ENCODE assay signal across 18 cellular contexts in genomic region chr3:17577795-17578520, GRCh38.
DNase-seq lines count a peak whose midpoint lies in the region; ATAC-seq, FAIRE-seq and TF ChIP-seq lines count a peak whose summit lies in the region.
"Had no signal": no experiment of that assay in that cellular context is flagged by ENCODE, and none has a peak within 500 bp of the region (broad histone marks: within the 10 kb centered on the region; RNA-seq: fewer than 3 reads in every experiment).

No MANE protein-coding gene starts in this region.

- H3K14ac ChIP-seq in IMR-90 (replicated peaks; ENCODE audit: low read depth, low read length) = no peak overlapping the region

- CTCF ChIA-PET in IMR-90 (lab: Yijun Ruan, JAX) = no interaction called here

- H4K91ac ChIP-seq in IMR-90 (ENCODE audit: insufficient read depth, low read depth, low read length) = no peak overlapping the region

- no peak overlapping the region for H2BK15ac ChIP-seq in IMR-90 (ENCODE audit: low read depth, low read length)

- BruUV-seq in IMR-90 (replicated peaks; lab: Mats Ljungman, UMichigan) = no TSS peak

- no peak overlapping the region for H2AK5ac ChIP-seq in IMR-90 (ENCODE audit: low read depth, low read length)

- H3K56ac ChIP-seq in IMR-90 (ENCODE audit: extremely low read depth, insufficient read depth, low read length) = no peak overlapping the region

- WGBS in IMR-90 (ENCODE audit: extremely low coverage in 2 of 2, insufficient read length in 1 of 2), 2 experiments = no CpG with 5 or more reads among the region's 4 CpGs

- H3K36me3 ChIP-seq in IMR-90 (ENCODE audit: control insufficient read depth, insufficient read depth, low read length) = no peaks in the 10 kb centered on the region
- H3K36me3 ChIP-seq in bronchial epithelial cell (ENCODE audit: control insufficient read depth, insufficient read depth, low read length) = peaks cover 2% of the 10 kb centered on the region
- no peaks in the 10 kb centered on the region for H3K36me3 ChIP-seq in kidney (ENCODE audit: control insufficient read depth in 1 of 2, insufficient read depth in 2 of 2, low read length in 2 of 2)
- H3K36me3 ChIP-seq: MG63, pancreas, tibial artery had no signal

- no peak overlapping the region for H3K4ac ChIP-seq in IMR-90 (ENCODE audit: low read depth, low read length)

- no peak for TF ChIP-seq POLR2A in IMR-90 (IDR thresholded peaks at IDR 0.05; ENCODE audit: low read depth, low read length)

- in situ Hi-C loops in IMR-90 (cut with MboI; ENCODE audit: low sequenced_read_pairs) = no loop called here

- FAIRE-seq in bronchial epithelial cell (lab: Jason Lieb, UNC) (no peak), kidney (lab: Jason Lieb, UNC) (peak; percentile 45)
- FAIRE-seq: RCC 7860 had no signal

- no peak overlapping the region for H3K23ac ChIP-seq in IMR-90 (ENCODE audit: low read depth, low read length)

- dilution Hi-C loops in IMR-90 (cut with HindIII; ENCODE audit: low sequenced_read_pairs, unreplicated experiment) = no loop called here

- H3K9me1 ChIP-seq in IMR-90 (ENCODE audit: insufficient read depth, low read length) = no peaks in the 10 kb centered on the region; the same call in 1 of the 2 replicates

- H3K9me3 ChIP-seq in IMR-90 (ENCODE audit: control insufficient read depth, insufficient read depth, low read length) (no peaks in the 10 kb centered on the region), kidney (ENCODE audit: control insufficient read depth in 1 of 2, low read length in 2 of 2) (no peaks in the 10 kb centered on the region)
- H3K9me3 ChIP-seq: MG63, pancreas, tibial artery had no signal

- intact Hi-C loops in IMR-90 (cut with micrococcal nuclease) (no loop called here), kidney (cut with DNase I) (no loop called here)

- H2AFZ ChIP-seq in IMR-90 (replicated peaks; ENCODE audit: low read length, poor library complexity) = no peak overlapping the region

- no peak overlapping the region for H3K27ac ChIP-seq in IMR-90 (ENCODE audit: insufficient read depth, low read length)
- H3K27ac ChIP-seq in kidney (ENCODE audit: low read depth in 2 of 2, low read length in 2 of 2) = no peak overlapping the region
- H3K27ac ChIP-seq: pancreas, tibial artery had no signal

- H2BK120ac ChIP-seq in IMR-90 (ENCODE audit: low read depth, low read length) = no peak overlapping the region

- H3K4me1 ChIP-seq in IMR-90 (ENCODE audit: control insufficient read depth, insufficient read depth, low read length) = no peaks in the 10 kb centered on the region; the same call in 1 of the 2 replicates
- H3K4me1 ChIP-seq in kidney (ENCODE audit: control insufficient read depth in 1 of 2, insufficient read depth in 1 of 2, low read depth in 1 of 2, low read length in 2 of 2) = peaks cover 0 to 3% of the 10 kb centered on the region in 2 donors

- no peaks in the 10 kb centered on the region for H4K20me1 ChIP-seq in IMR-90 (ENCODE audit: insufficient read depth, low read length)

- no peak overlapping the region for H4K5ac ChIP-seq in IMR-90 (ENCODE audit: low read depth, low read length)

- H4K8ac ChIP-seq in IMR-90 (ENCODE audit: low read depth in 2 of 2, low read length in 2 of 2) = no peak overlapping the region

- H3K4me3 ChIP-seq in IMR-90 (ENCODE audit: insufficient read depth, low read depth, low read length) = no peak overlapping the region
- no peak overlapping the region for H3K4me3 ChIP-seq in bronchial epithelial cell (ENCODE audit: low read depth, low read length)
- H3K4me3 ChIP-seq in kidney (ENCODE audit: low read length in 2 of 2) = no peak overlapping the region
- H3K4me3 ChIP-seq: MG63, pancreas, tibial artery had no signal

- H2BK5ac ChIP-seq in IMR-90 (ENCODE audit: low read depth, low read length, poor library complexity, severe bottlenecking) = no peak overlapping the region

- H3K4me2 ChIP-seq in IMR-90 (ENCODE audit: low read depth, low read length) = no peak overlapping the region

- H3K9ac ChIP-seq in IMR-90 (ENCODE audit: low read depth, low read length) (no peak overlapping the region), kidney (ENCODE audit: low read length in 2 of 2) (no peak overlapping the region)

- H3K79me1 ChIP-seq in IMR-90 (ENCODE audit: low read depth in 1 of 2, low read length in 2 of 2) = no peaks in the 10 kb centered on the region; a peak in 2 of 4 replicates

- H3K18ac ChIP-seq in IMR-90 (ENCODE audit: low read depth, low read length) = no peak overlapping the region

- DNase-seq in EH (ENCODE audit: low read depth) (peak; percentile 43), IMR-90 (peak; percentile 4), bronchial epithelial cell (ENCODE audit: low read depth) (peak; percentile 64), kidney (no peak), NCI-H526 treated with DMSO at 0.1 percent for 48 hours (lab: John Stamatoyannopoulos, UW) (no peak), T-helper 1 cell (no peak)
- DNase-seq: activated CD4-positive, alpha-beta T cell treated with anti-CD3 and anti-CD28 coated beads, Interleukin-2, amount 50 U/mL, for 4 hours; activated T-cell treated with anti-CD3 and anti-CD28 coated beads, Interleukin-2, amount 50 U/mL, for 4 hours; DMS 273 treated with DMSO at 0.1 percent for 48 hours; MG63; NCI-H1694 treated with DMSO at 0.1 percent for 48 hours; NCI-H774; pancreas; tibial artery had no signal

- TF ChIP-seq CTCF in IMR-90 (conservative IDR thresholded peaks at IDR 0.05; ENCODE audit: low read depth, low read length) (no peak), bronchial epithelial cell (IDR thresholded peaks at IDR 0.05; ENCODE audit: insufficient read depth, low read length, severe bottlenecking) (no peak), kidney (IDR thresholded peaks at IDR 0.05; ENCODE audit: borderline replicate concordance, extremely low read depth, insufficient read depth) (no peak)

- ATAC-seq in IMR-90 (ENCODE audit: low read depth) (no peak), GM21528 (IDR thresholded peaks at IDR 0.05; ENCODE audit: low FRiP score, unreplicated experiment) (no peak), GM21447 (IDR thresholded peaks at IDR 0.05; ENCODE audit: unreplicated experiment) (no peak)
- ATAC-seq: activated T-cell treated with anti-CD3 and anti-CD28 coated beads, Interleukin-2, amount 50 U/mL, for 4 hours; pancreas; stimulated activated effector memory CD8-positive, alpha-beta T cell treated with anti-CD3 and anti-CD28 coated beads, Interleukin-12 subunit alpha, Interleukin-12 subunit beta, amount 100 ng/mL, for 72 hours had no signal

- no peak overlapping the region for H2BK20ac ChIP-seq in IMR-90 (ENCODE audit: low read depth, low read length)

- no peak overlapping the region for H2AK9ac ChIP-seq in IMR-90 (replicated peaks; ENCODE audit: low read depth, low read length, poor library complexity)

- no peak for TF ChIP-seq RAD21 in IMR-90 (IDR thresholded peaks at IDR 0.05; ENCODE audit: low read length)

- POLR2A ChIA-PET in IMR-90 (lab: Charles Lee; ENCODE audit: unreplicated experiment) = no interaction called here

- H3K27me3 ChIP-seq in IMR-90 (ENCODE audit: control insufficient read depth, insufficient read depth, low read length) (no peaks in the 10 kb centered on the region), bronchial epithelial cell (ENCODE audit: control insufficient read depth, insufficient read depth, low read length) (no peaks in the 10 kb centered on the region)
- H3K27me3 ChIP-seq: MG63, pancreas, tibial artery had no signal

TF ChIP-seq in IMR-90, 13 proteins besides CTCF, POLR2A, EP300 and RAD21:
- TF ChIP-seq FOS (IDR thresholded peaks at IDR 0.05; ENCODE audit: low read depth, low read length) (no peak), NFE2L2 (IDR thresholded peaks at IDR 0.05; ENCODE audit: low read depth, low read length) (no peak), RFX5 (IDR thresholded peaks at IDR 0.05; ENCODE audit: low read depth, low read length) (no peak), RCOR1 (IDR thresholded peaks at IDR 0.05; ENCODE audit: insufficient replicate concordance, low read length) (no peak), MXI1 (IDR thresholded peaks at IDR 0.05; ENCODE audit: borderline replicate concordance, low read depth, low read length) (no peak), CHD1 (IDR thresholded peaks at IDR 0.05; ENCODE audit: low read depth, low read length) (no peak)

Comparison
In these comparisons a context has a peak if more than half of its experiments do, and no peak if none do; other contexts are left out.
1. DNase-seq: peak in EH (single experiment), IMR-90 (single experiment) and bronchial epithelial cell (single experiment); none in kidney (single experiment), NCI-H526 treated with DMSO at 0.1 percent for 48 hours (single experiment) and T-helper 1 cell (0 of 5).